Comparison of ENCODE assay signal across 8 cellular contexts in genomic region chr2:24792874-24793751, GRCh38. TPM values are rescaled to one million over a fixed set of nuclear protein-coding genes. Genes with fewer than 3 reads are reported as not detected.
DNase-seq lines count a peak whose midpoint lies in the region; TF ChIP-seq lines count a peak whose summit lies in the region.

Gene CENPO (plus strand): TSS chr2:24793425. CDS start chr2:24793920, 495 bp downstream.
Gene PTRHD1 (minus strand): TSS chr2:24793391. CDS start chr2:24793377, 14 bp downstream.

- 0 to 1% (median 0%) methylated on average over 50 to 72 of the region's 72 CpGs for WGBS in stomach, 5 donors

- H3K27ac ChIP-seq in MM.1S (ENCODE audit: low read length), result peak within 1 kb of the TSS; percentile 90
- peak within 1 kb of the TSS; percentile 96 for H3K27ac ChIP-seq in neural cell (ENCODE audit: low read length)
- H3K27ac ChIP-seq in stomach, result peak within 1 kb of the TSS; percentile 96 to 100 (median 98)

- H4K20me1 ChIP-seq in MM.1S (ENCODE audit: insufficient read depth, low read length) (no peaks in the 10 kb centered on the region), neural cell (ENCODE audit: insufficient read depth) (no peaks in the 10 kb centered on the region)

- H3F3A ChIP-seq in MM.1S (ENCODE audit: insufficient read depth, low read length), result peaks cover 6% of the 10 kb centered on the region; the same call in 1 of the 2 replicates
- no peaks in the 10 kb centered on the region for H3F3A ChIP-seq in neural cell (ENCODE audit: insufficient read depth, low read length, poor library complexity, severe bottlenecking)

- peak; percentile 48 for TF ChIP-seq RAD21 in neural cell (conservative IDR thresholded peaks at IDR 0.05)

- TF ChIP-seq CTCF in MM.1S (IDR thresholded peaks at IDR 0.05; ENCODE audit: low read length), result peak; percentile 50
- peak; percentile 80 for TF ChIP-seq CTCF in neural cell (IDR thresholded peaks at IDR 0.05; ENCODE audit: poor library complexity, severe bottlenecking)
- TF ChIP-seq CTCF in stomach (IDR thresholded peaks at IDR 0.05), result peak in 5 of 7 experiments; percentile 47 to 77 (median 61)

- peaks cover 48% of the 10 kb centered on the region for H3K79me2 ChIP-seq in MM.1S (ENCODE audit: low read length)
- peaks cover 27% of the 10 kb centered on the region for H3K79me2 ChIP-seq in neural cell (replicated peaks; ENCODE audit: insufficient read depth, low read length)

- H3K9ac ChIP-seq in MM.1S (ENCODE audit: low read length) (peak within 1 kb of the TSS; percentile 99), neural cell (ENCODE audit: low read length) (peak within 1 kb of the TSS; percentile 96)

- DNase-seq in GF-D8 (lab: John Stamatoyannopoulos, UW), result peak; percentile 87
- peak; percentile 98 for DNase-seq in HCEC 1CT
- DNase-seq in MM.1S, result peak; percentile 97
- peak; percentile 84 for DNase-seq in SIG-M5 (lab: John Stamatoyannopoulos, UW)
- peak; percentile 78 for DNase-seq in activated gamma-delta T cell (lab: John Stamatoyannopoulos, UW)
- DNase-seq in fibroblast of the conjunctiva (ENCODE audit: low read depth), result peak; percentile 94
- DNase-seq in stomach, result peak; percentile 96

- no peaks in the 10 kb centered on the region for H3K27me3 ChIP-seq in MM.1S (replicated peaks; ENCODE audit: insufficient read depth, low read length)
- no peaks in the 10 kb centered on the region for H3K27me3 ChIP-seq in neural cell (ENCODE audit: insufficient read depth, low read depth, low read length)
- no peaks in the 10 kb centered on the region for H3K27me3 ChIP-seq in stomach

- intact Hi-C loops in stomach (cut with DNase I; ENCODE audit: low total_unique reads), result no loop called here

- H3K36me3 ChIP-seq in MM.1S (replicated peaks; ENCODE audit: insufficient read depth, low read length) (no peaks in the 10 kb centered on the region), neural cell (ENCODE audit: insufficient read depth, low read length) (no peaks in the 10 kb centered on the region), stomach (peaks cover 0 to 18% (median 12%) of the 10 kb centered on the region in 4 donors)

- H3K4me1 ChIP-seq in MM.1S (ENCODE audit: low read length) (no peaks in the 10 kb centered on the region), stomach (peaks cover 8 to 31% (median 18%) of the 10 kb centered on the region in 4 donors)

- H3K9me3 ChIP-seq in MM.1S (replicated peaks; ENCODE audit: insufficient read depth, low read length), result no peaks in the 10 kb centered on the region
- no peaks in the 10 kb centered on the region for H3K9me3 ChIP-seq in neural cell (ENCODE audit: low read length)
- no peaks in the 10 kb centered on the region for H3K9me3 ChIP-seq in stomach

- no peaks in the 10 kb centered on the region for H3K9me2 ChIP-seq in MM.1S (replicated peaks; ENCODE audit: insufficient read depth, low read length)
- H3K9me2 ChIP-seq in neural cell (ENCODE audit: insufficient read depth, low read length), result no peaks in the 10 kb centered on the region

- peak within 1 kb of the TSS; percentile 99 for H3K4me3 ChIP-seq in MM.1S (ENCODE audit: low read length)
- peak within 1 kb of the TSS; percentile 88 for H3K4me3 ChIP-seq in neural cell (ENCODE audit: low read length)
- H3K4me3 ChIP-seq in stomach, result peak within 1 kb of the TSS; percentile 74 to 99 (median 80)

- H2AFZ ChIP-seq in MM.1S (ENCODE audit: low read length) (peak within 1 kb of the TSS; percentile 96), neural cell (ENCODE audit: low read depth, low read length) (peak within 1 kb of the TSS; percentile 97)

- H3K4me2 ChIP-seq in MM.1S (ENCODE audit: low read depth, low read length) (peak within 1 kb of the TSS; percentile 94), neural cell (ENCODE audit: low read length) (peak within 1 kb of the TSS; percentile 86)

- TF ChIP-seq EP300 in neural cell (conservative IDR thresholded peaks at IDR 0.05; ENCODE audit: poor library complexity, severe bottlenecking) (peak; percentile 57), stomach (IDR thresholded peaks at IDR 0.05) (no peak)

- no peak for TF ChIP-seq POLR2A in stomach (IDR thresholded peaks at IDR 0.05)

TF ChIP-seq in neural cell, 6 proteins besides CTCF, POLR2A, EP300 and RAD21:
- TF ChIP-seq TAF1 (IDR thresholded peaks at IDR 0.05; ENCODE audit: low read depth) (peak; percentile 69), REST (IDR thresholded peaks at IDR 0.05; ENCODE audit: borderline replicate concordance) (peak; percentile 90), EZH2 (IDR thresholded peaks at IDR 0.05; ENCODE audit: borderline replicate concordance, insufficient read depth, low read length, poor library complexity, severe bottlenecking) (no peak), POLR2AphosphoS5 (IDR thresholded peaks at IDR 0.05) (peak; percentile 79), MXI1 (conservative IDR thresholded peaks at IDR 0.05; ENCODE audit: poor library complexity, severe bottlenecking) (peak; percentile 95), SMC3 (conservative IDR thresholded peaks at IDR 0.05; ENCODE audit: poor library complexity) (peak; percentile 64)

RNA-seq across cellular contexts. Expression of gene CENPO, which starts in this region (rescaled TPM):
- polyA plus RNA-seq in neural cell (4.4 and 4.6 TPM in 2 replicates), stomach (1 to 10 TPM; 1.4 to 3.1 (median 1.9) TPM)
- 12.6 and 13.4 TPM in 2 replicates for polyA minus RNA-seq in neural cell
- total RNA-seq in stomach, result 10 to 100 TPM in 1 of 5 donors, 1 to 10 TPM in 4; 1.3 to 70.0 (median 7.2) TPM

RNA-seq across cellular contexts. Expression of gene PTRHD1, which starts in this region (rescaled TPM):
- polyA plus RNA-seq in neural cell (27.4 and 33.6 TPM in 2 replicates), stomach (10 to 100 TPM; 31.3 to 41.0 (median 35.9) TPM)
- polyA minus RNA-seq in neural cell, result 17.8 and 18.0 TPM in 2 replicates
- 10 to 100 TPM in 4 of 5 donors, 1 to 10 TPM in 1; 8.4 to 26.3 (median 18.0) TPM for total RNA-seq in stomach

Comparison
In these comparisons a context has a peak if more than half of its experiments do, and no peak if none do; other contexts are left out.
1. Peak in every context shown above with its lines: DNase-seq, H3K4me3 ChIP-seq and H3K27ac ChIP-seq.